8 cellular contexts compared by ENCODE assay signal in the genomic region with DNA sequence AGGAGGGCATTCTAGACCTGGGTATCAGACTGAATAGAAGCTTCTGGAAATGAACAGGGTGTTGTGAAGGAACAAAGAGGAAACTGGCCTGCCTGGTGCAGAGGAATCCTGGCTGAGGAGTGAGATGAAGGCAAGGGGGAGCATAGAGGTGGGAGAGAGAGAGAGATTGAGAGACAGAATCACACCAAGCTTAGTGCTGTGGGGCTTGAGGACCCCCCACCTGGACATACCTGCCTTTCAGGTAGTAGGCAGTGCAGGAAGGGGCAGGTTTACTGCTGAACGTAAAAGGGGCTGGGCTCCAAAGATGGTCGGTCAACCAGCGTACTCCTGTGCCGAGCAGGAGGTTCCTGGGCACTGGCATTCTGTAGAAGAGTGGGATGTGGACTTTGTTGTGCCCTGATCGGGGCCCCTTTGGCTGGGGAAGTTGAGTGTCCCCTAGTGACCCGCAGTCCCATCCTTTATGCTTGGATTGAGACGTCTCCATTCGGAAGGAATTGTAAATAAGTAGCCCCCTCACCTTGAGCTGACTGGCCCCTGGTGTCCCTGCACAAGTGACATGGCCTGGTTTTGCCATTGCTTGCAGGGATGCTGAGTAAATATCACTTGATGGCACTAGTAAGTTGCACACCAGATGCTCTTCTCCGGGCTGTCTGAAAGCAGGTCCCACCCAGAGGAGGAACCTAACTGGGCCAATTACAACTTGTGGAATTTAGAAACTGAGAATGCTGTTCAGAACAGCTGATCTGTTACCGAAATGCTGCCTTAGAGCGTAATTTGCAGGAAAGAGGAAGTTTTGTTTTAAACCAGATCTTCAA. TPM values are rescaled to one million over a fixed set of nuclear protein-coding genes. Genes with fewer than 3 reads are reported as not detected.
DNase-seq lines count a peak whose midpoint lies in the region; ATAC-seq, FAIRE-seq and TF ChIP-seq lines count a peak whose summit lies in the region.

No MANE protein-coding gene starts in this region.

- peak overlapping the region; percentile 80 for H3K4me3 Mint-ChIP-seq in activated CD8-positive, alpha-beta T cell treated with anti-CD3 and anti-CD28 coated beads for 36 hours

- CTCF ChIA-PET in activated CD8-positive, alpha-beta T cell treated with anti-CD3 and anti-CD28 coated beads for 36 hours (lab: Charles Lee): interaction anchor here (0.7 to 2.0 kb wide), 13 partner anchors 10 to 296 kb away, joined by 3 to 9 read pairs (median 3); a partner anchor contains a TSS

- peak overlapping the region; percentile 64 for H3K4me3 ChIP-seq in LNCaP clone FGC (ENCODE audit: low read depth, low read length)
- peak overlapping the region; percentile 68 to 70 for H3K4me3 ChIP-seq in mucosa of rectum (ENCODE audit: low read length in 2 of 2)

- H3K27me3 ChIP-seq in mucosa of rectum (ENCODE audit: control insufficient read depth in 2 of 2, insufficient read depth in 2 of 2, low read length in 2 of 2): no peaks in the 10 kb centered on the region

- peak; percentile 48 for TF ChIP-seq CTCF in D721Med (IDR thresholded peaks at IDR 0.05; ENCODE audit: insufficient read depth, missing control alignments)
- TF ChIP-seq CTCF in LNCaP clone FGC (IDR thresholded peaks at IDR 0.05; ENCODE audit: control insufficient read depth, extremely low read depth, insufficient read depth): peak; percentile 32
- no peak for TF ChIP-seq CTCF in activated CD8-positive, alpha-beta T cell treated with anti-CD3 and anti-CD28 coated beads for 36 hours (IDR thresholded peaks at IDR 0.05)

- H3K27ac ChIP-seq in epithelial cell of prostate (peak overlapping the region; percentile 70), mucosa of rectum (ENCODE audit: low read depth in 2 of 2, low read length in 2 of 2) (peak overlapping the region in 1 of 2 donors; percentile 48), substantia nigra (ENCODE audit: low read depth, low read length, poor library complexity, severe bottlenecking) (peak overlapping the region; percentile 68)

- peaks cover 12 to 24% of the 10 kb centered on the region in 2 donors for H3K4me1 ChIP-seq in mucosa of rectum (ENCODE audit: control insufficient read depth in 2 of 2, insufficient read depth in 2 of 2, low read length in 2 of 2)

- H3K36me3 ChIP-seq in mucosa of rectum (ENCODE audit: control insufficient read depth in 2 of 2, insufficient read depth in 2 of 2, low read length in 2 of 2): peaks cover 1 to 3% of the 10 kb centered on the region in 2 donors

- POLR2A ChIA-PET in activated CD8-positive, alpha-beta T cell treated with anti-CD3 and anti-CD28 coated beads for 36 hours (lab: Charles Lee): interaction anchor here (0.6 to 3.9 kb wide), 5 partner anchors 11 to 42 kb away, joined by 3 to 26 read pairs (median 6); no protein-coding TSS in a partner anchor

- H3K9ac ChIP-seq in mucosa of rectum (ENCODE audit: low read depth in 1 of 2, low read length in 2 of 2): peak overlapping the region; percentile 54 to 72

- no peak for FAIRE-seq in D721Med (lab: Jason Lieb, UNC)

- H3K9me3 ChIP-seq in mucosa of rectum (ENCODE audit: control insufficient read depth in 2 of 2, low read length in 2 of 2): no peaks in the 10 kb centered on the region

- no peaks in the 10 kb centered on the region for H3K27me3 Mint-ChIP-seq in activated CD8-positive, alpha-beta T cell treated with anti-CD3 and anti-CD28 coated beads for 36 hours

- H3K9me3 Mint-ChIP-seq in activated CD8-positive, alpha-beta T cell treated with anti-CD3 and anti-CD28 coated beads for 36 hours: peaks cover 5% of the 10 kb centered on the region

- ATAC-seq in GM21526 (IDR thresholded peaks at IDR 0.05; ENCODE audit: low FRiP score, unreplicated experiment): peak; percentile 40
- peak; percentile 60 for ATAC-seq in activated CD8-positive, alpha-beta T cell treated with anti-CD3 and anti-CD28 coated beads for 36 hours
- ATAC-seq in HG02970 (IDR thresholded peaks at IDR 0.05; ENCODE audit: low FRiP score, unreplicated experiment): no peak

- peaks cover 41% of the 10 kb centered on the region for H3K4me1 Mint-ChIP-seq in activated CD8-positive, alpha-beta T cell treated with anti-CD3 and anti-CD28 coated beads for 36 hours (ENCODE audit: low read depth)

- DNase-seq in D721Med (ENCODE audit: insufficient read length, low spot score) (no peak), LNCaP clone FGC (ENCODE audit: low read depth) (peak; percentile 13), epithelial cell of prostate (ENCODE audit: low read depth, low spot score) (peak; percentile 8), substantia nigra (lab: John Stamatoyannopoulos, UW) (peak in 37 of 49 donors; percentile 10 to 82 (median 45))
- DNase-seq in activated CD8-positive, alpha-beta T cell treated with anti-CD3 and anti-CD28 coated beads for 36 hours: peak; percentile 73

- peak overlapping the region; percentile 73 for H3K27ac Mint-ChIP-seq in activated CD8-positive, alpha-beta T cell treated with anti-CD3 and anti-CD28 coated beads for 36 hours

- intact Hi-C loops in activated CD8-positive, alpha-beta T cell treated with anti-CD3 and anti-CD28 coated beads for 36 hours (cut with micrococcal nuclease): loop anchor here (5.0 kb wide), 1 partner anchor 34 kb away; no protein-coding TSS in a partner anchor

- peaks cover 32% of the 10 kb centered on the region for H3K36me3 Mint-ChIP-seq in activated CD8-positive, alpha-beta T cell treated with anti-CD3 and anti-CD28 coated beads for 36 hours (ENCODE audit: low read depth)

RNA-seq across cellular contexts. Expression of a gene that starts 1.4 kb away (rescaled TPM):
- total RNA-seq in activated CD8-positive, alpha-beta T cell treated with anti-CD3 and anti-CD28 coated beads for 36 hours: 10 to 100 TPM; 96.5 to 99.5 TPM
